ENCODE assay signal across 1 cellular context in the genomic region with DNA sequence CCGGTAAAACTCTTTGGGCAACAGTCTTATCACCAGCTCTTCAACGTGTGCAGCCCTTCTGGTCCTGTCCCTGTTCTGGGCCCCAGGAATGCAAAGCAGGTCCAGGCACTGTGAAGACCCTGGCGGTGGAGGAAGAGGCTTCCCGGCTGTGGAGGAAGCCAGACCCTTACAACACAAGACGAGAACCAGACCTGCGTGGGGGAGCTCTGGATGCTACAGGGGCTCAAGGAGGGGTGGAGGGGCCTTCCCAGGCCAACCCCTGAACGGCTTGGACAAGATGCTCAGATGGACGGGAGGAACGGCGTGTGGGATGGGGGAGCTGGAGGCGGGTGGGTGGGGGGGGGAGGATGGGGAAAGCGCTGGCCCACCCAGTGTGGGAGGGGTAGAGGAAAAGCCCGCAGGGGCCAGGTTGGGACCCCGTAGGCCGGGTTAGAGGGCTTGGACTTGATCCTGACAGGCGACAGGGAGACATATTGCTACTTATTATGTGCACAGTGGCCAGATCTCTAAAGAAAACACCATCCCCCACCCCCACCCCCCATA.
TF ChIP-seq lines count a peak whose summit lies in the region.

No MANE protein-coding gene starts in this region.

TF ChIP-seq in SK-N-SH, 30 proteins besides CTCF, POLR2A, EP300 and RAD21 (continued from another document):
- TF ChIP-seq, protein P1, sequence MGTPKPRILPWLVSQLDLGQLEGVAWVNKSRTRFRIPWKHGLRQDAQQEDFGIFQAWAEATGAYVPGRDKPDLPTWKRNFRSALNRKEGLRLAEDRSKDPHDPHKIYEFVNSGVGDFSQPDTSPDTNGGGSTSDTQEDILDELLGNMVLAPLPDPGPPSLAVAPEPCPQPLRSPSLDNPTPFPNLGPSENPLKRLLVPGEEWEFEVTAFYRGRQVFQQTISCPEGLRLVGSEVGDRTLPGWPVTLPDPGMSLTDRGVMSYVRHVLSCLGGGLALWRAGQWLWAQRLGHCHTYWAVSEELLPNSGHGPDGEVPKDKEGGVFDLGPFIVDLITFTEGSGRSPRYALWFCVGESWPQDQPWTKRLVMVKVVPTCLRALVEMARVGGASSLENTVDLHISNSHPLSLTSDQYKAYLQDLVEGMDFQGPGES (IDR thresholded peaks at IDR 0.05; ENCODE audit: low read depth, low read length) = no peak
- TF ChIP-seq POLR2AphosphoS5 (IDR thresholded peaks at IDR 0.05; ENCODE audit: low read depth, low read length) (no peak), CHD2 (IDR thresholded peaks at IDR 0.05; ENCODE audit: low read length, partially characterized antibody) (no peak), ELF1 (IDR thresholded peaks at IDR 0.05) (no peak), TEAD4 (IDR thresholded peaks at IDR 0.05; ENCODE audit: borderline replicate concordance, insufficient read depth) (no peak), GATA2 (CRISPR knock-in tag; IDR thresholded peaks at IDR 0.05) (no peak), FOXJ3 (CRISPR knock-in tag; IDR thresholded peaks at IDR 0.05) (no peak), FOSL2 (IDR thresholded peaks at IDR 0.05; ENCODE audit: borderline replicate concordance, low read depth) (no peak), EZH2phosphoT487 (IDR thresholded peaks at IDR 0.05; ENCODE audit: borderline replicate concordance, low read depth) (no peak), NRF1 (IDR thresholded peaks at IDR 0.05; ENCODE audit: low read depth, low read length) (no peak), RFX5 (IDR thresholded peaks at IDR 0.05; ENCODE audit: low read length) (no peak), MEF2A (IDR thresholded peaks at IDR 0.05; ENCODE audit: borderline replicate concordance, low read depth) (no peak), GABPA (IDR thresholded peaks at IDR 0.05; ENCODE audit: low read depth) (no peak), YY1 (IDR thresholded peaks at IDR 0.05; ENCODE audit: low read depth) (no peak), SIN3A (IDR thresholded peaks at IDR 0.05; ENCODE audit: borderline replicate concordance, low read depth, low read length) (no peak), NFIC (IDR thresholded peaks at IDR 0.05; ENCODE audit: borderline replicate concordance) (no peak), TAF1 (IDR thresholded peaks at IDR 0.05; ENCODE audit: borderline replicate concordance, low read depth, low read length) (no peak)
- TF ChIP-seq, protein P2, sequence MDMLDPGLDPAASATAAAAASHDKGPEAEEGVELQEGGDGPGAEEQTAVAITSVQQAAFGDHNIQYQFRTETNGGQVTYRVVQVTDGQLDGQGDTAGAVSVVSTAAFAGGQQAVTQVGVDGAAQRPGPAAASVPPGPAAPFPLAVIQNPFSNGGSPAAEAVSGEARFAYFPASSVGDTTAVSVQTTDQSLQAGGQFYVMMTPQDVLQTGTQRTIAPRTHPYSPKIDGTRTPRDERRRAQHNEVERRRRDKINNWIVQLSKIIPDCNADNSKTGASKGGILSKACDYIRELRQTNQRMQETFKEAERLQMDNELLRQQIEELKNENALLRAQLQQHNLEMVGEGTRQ (IDR thresholded peaks at IDR 0.05; ENCODE audit: borderline replicate concordance, low read depth, low read length) = no peak
- TF ChIP-seq, protein P3, sequence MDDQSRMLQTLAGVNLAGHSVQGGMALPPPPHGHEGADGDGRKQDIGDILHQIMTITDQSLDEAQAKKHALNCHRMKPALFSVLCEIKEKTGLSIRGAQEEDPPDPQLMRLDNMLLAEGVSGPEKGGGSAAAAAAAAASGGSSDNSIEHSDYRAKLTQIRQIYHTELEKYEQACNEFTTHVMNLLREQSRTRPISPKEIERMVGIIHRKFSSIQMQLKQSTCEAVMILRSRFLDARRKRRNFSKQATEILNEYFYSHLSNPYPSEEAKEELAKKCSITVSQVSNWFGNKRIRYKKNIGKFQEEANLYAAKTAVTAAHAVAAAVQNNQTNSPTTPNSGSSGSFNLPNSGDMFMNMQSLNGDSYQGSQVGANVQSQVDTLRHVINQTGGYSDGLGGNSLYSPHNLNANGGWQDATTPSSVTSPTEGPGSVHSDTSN (IDR thresholded peaks at IDR 0.05) = no peak
